9 cellular contexts compared by ENCODE assay signal in genomic region chr22:37659897-37660708, GRCh38. TPM values are rescaled to one million over a fixed set of nuclear protein-coding genes. Genes with fewer than 3 reads are reported as not detected.
DNase-seq lines count a peak whose midpoint lies in the region; ATAC-seq and TF ChIP-seq lines count a peak whose summit lies in the region.
"Had no signal": no experiment of that assay in that cellular context is flagged by ENCODE, and none has a peak within 500 bp of the region (broad histone marks: within the 10 kb centered on the region; RNA-seq: fewer than 3 reads in every experiment).

No MANE protein-coding gene starts in this region.

- H3K9me3 ChIP-seq in CD4-positive, CD25-positive, alpha-beta regulatory T cell (ENCODE audit: control insufficient read depth in 2 of 2, low read length in 2 of 2): no peaks in the 10 kb centered on the region
- H3K9me3 ChIP-seq in Loucy (ENCODE audit: insufficient read depth, low read depth, low read length): no peaks in the 10 kb centered on the region

- peak overlapping the region; percentile 51 to 90 (median 86) for H3K27ac Mint-ChIP-seq in CD4-positive, CD25-positive, alpha-beta regulatory T cell
- H3K27ac Mint-ChIP-seq in chondrocyte (ENCODE audit: unreplicated experiment): peak overlapping the region; percentile 61
- peak overlapping the region; percentile 49 to 77 for H3K27ac Mint-ChIP-seq in natural killer cell treated with Interleukin-12 subunit alpha and Interleukin-12 subunit beta and Interleukin-15 and Interleukin-18, amount 100 ng/mL, for 72 hours

- H3K36me3 ChIP-seq in CD4-positive, CD25-positive, alpha-beta regulatory T cell (ENCODE audit: control insufficient read depth, insufficient read depth, low read length): no peaks in the 10 kb centered on the region
- H3K36me3 ChIP-seq in Loucy (ENCODE audit: insufficient read depth, low read length): peaks cover 3% of the 10 kb centered on the region; the same call in 1 of the 2 replicates

- no peaks in the 10 kb centered on the region for H3K9me3 Mint-ChIP-seq in CD4-positive, CD25-positive, alpha-beta regulatory T cell
- H3K9me3 Mint-ChIP-seq in chondrocyte (ENCODE audit: low read depth): no peaks in the 10 kb centered on the region
- H3K9me3 Mint-ChIP-seq in natural killer cell treated with Interleukin-12 subunit alpha and Interleukin-12 subunit beta and Interleukin-15 and Interleukin-18, amount 100 ng/mL, for 72 hours: no peaks in the 10 kb centered on the region

- peak overlapping the region; percentile 78 for H3K9ac ChIP-seq in Loucy (ENCODE audit: low read depth, low read length, poor library complexity, severe bottlenecking)

- H3K9me2 ChIP-seq in Loucy (replicated peaks; ENCODE audit: low read depth, low read length): no peaks in the 10 kb centered on the region

- peaks cover 29% of the 10 kb centered on the region for H3K4me1 ChIP-seq in CD4-positive, CD25-positive, alpha-beta regulatory T cell (ENCODE audit: control insufficient read depth, insufficient read depth, low read length, poor library complexity, severe bottlenecking)
- H3K4me1 ChIP-seq in Loucy (ENCODE audit: insufficient read depth, low read length, poor library complexity, severe bottlenecking): peaks cover 41% of the 10 kb centered on the region

- H4K20me1 ChIP-seq in Loucy (ENCODE audit: insufficient read depth, low read length, poor library complexity, severe bottlenecking): peaks cover 54% of the 10 kb centered on the region

- H3K4me3 Mint-ChIP-seq in CD4-positive, CD25-positive, alpha-beta regulatory T cell: peak overlapping the region; percentile 84 to 94 (median 86)
- H3K4me3 Mint-ChIP-seq in chondrocyte (ENCODE audit: unreplicated experiment): peak overlapping the region; percentile 72
- H3K4me3 Mint-ChIP-seq in natural killer cell treated with Interleukin-12 subunit alpha and Interleukin-12 subunit beta and Interleukin-15 and Interleukin-18, amount 100 ng/mL, for 72 hours: peak overlapping the region; percentile 91

- H3K79me2 ChIP-seq in Loucy (ENCODE audit: insufficient read depth, low read length): peaks cover 65% of the 10 kb centered on the region

- H3K27me3 ChIP-seq in CD4-positive, CD25-positive, alpha-beta regulatory T cell (ENCODE audit: control insufficient read depth, insufficient read depth, low read length): no peaks in the 10 kb centered on the region
- no peaks in the 10 kb centered on the region for H3K27me3 ChIP-seq in Loucy (ENCODE audit: insufficient read depth, low read length, poor library complexity, severe bottlenecking)

- no peak overlapping the region for H3K27ac ChIP-seq in CD4-positive, CD25-positive, alpha-beta regulatory T cell (ENCODE audit: insufficient read depth, low read length, poor library complexity, severe bottlenecking)

- H2AFZ ChIP-seq in Loucy (ENCODE audit: low read length): no peak overlapping the region

- DNase-seq in CD4-positive, CD25-positive, alpha-beta regulatory T cell: no peak
- DNase-seq in chondrocyte (ENCODE audit: low spot score): no peak
- no peak for DNase-seq in natural killer cell treated with Interleukin-12 subunit alpha and Interleukin-12 subunit beta and Interleukin-15 and Interleukin-18, amount 100 ng/mL, for 72 hours (ENCODE audit: low spot score)
- no peak for DNase-seq in GM19238 (ENCODE audit: insufficient read length, low spot score)
- DNase-seq in middle frontal gyrus (ENCODE audit: extremely low spot score, low spot score): no peak
- DNase-seq: foreskin melanocyte had no signal

- H3K4me1 Mint-ChIP-seq in CD4-positive, CD25-positive, alpha-beta regulatory T cell: peaks cover 0 to 53% (median 29%) of the 10 kb centered on the region in 4 donors
- H3K4me1 Mint-ChIP-seq in chondrocyte (ENCODE audit: low read depth): peaks cover 40% of the 10 kb centered on the region
- H3K4me1 Mint-ChIP-seq in natural killer cell treated with Interleukin-12 subunit alpha and Interleukin-12 subunit beta and Interleukin-15 and Interleukin-18, amount 100 ng/mL, for 72 hours (ENCODE audit: low read depth in 2 of 2): peaks cover 40% of the 10 kb centered on the region in 2 donors

- TF ChIP-seq CTCF in Loucy (conservative IDR thresholded peaks at IDR 0.05; ENCODE audit: low read length) (no peak), chondrocyte (IDR thresholded peaks at IDR 0.05) (no peak)

- no peaks in the 10 kb centered on the region for H3K27me3 Mint-ChIP-seq in CD4-positive, CD25-positive, alpha-beta regulatory T cell
- no peaks in the 10 kb centered on the region for H3K27me3 Mint-ChIP-seq in chondrocyte (ENCODE audit: low read depth)
- no peaks in the 10 kb centered on the region for H3K27me3 Mint-ChIP-seq in natural killer cell treated with Interleukin-12 subunit alpha and Interleukin-12 subunit beta and Interleukin-15 and Interleukin-18, amount 100 ng/mL, for 72 hours

- H3K4me3 ChIP-seq in CD4-positive, CD25-positive, alpha-beta regulatory T cell (ENCODE audit: low read depth, low read length): peak overlapping the region; percentile 76
- peak overlapping the region; percentile 73 for H3K4me3 ChIP-seq in Loucy (ENCODE audit: low read length, poor library complexity, severe bottlenecking)

- no peaks in the 10 kb centered on the region for H3F3A ChIP-seq in Loucy (ENCODE audit: low read depth)

- no peak for ATAC-seq in CD4-positive, CD25-positive, alpha-beta regulatory T cell (ENCODE audit: low read depth in 2 of 2)
- no peak for ATAC-seq in natural killer cell treated with Interleukin-12 subunit alpha and Interleukin-12 subunit beta and Interleukin-15 and Interleukin-18, amount 100 ng/mL, for 72 hours
- ATAC-seq in GM21423 (IDR thresholded peaks at IDR 0.05; ENCODE audit: unreplicated experiment): no peak
- no peak for ATAC-seq in HG02678 (IDR thresholded peaks at IDR 0.05; ENCODE audit: unreplicated experiment)

- H3K36me3 Mint-ChIP-seq in CD4-positive, CD25-positive, alpha-beta regulatory T cell: peaks cover 3% of the 10 kb centered on the region
- H3K36me3 Mint-ChIP-seq in chondrocyte (ENCODE audit: low read depth): no peaks in the 10 kb centered on the region
- H3K36me3 Mint-ChIP-seq in natural killer cell treated with Interleukin-12 subunit alpha and Interleukin-12 subunit beta and Interleukin-15 and Interleukin-18, amount 100 ng/mL, for 72 hours: no peaks in the 10 kb centered on the region

- H3K4me2 ChIP-seq in Loucy (ENCODE audit: low read depth, low read length, poor library complexity, severe bottlenecking): peak overlapping the region; percentile 93

RNA-seq across cellular contexts. Expression of gene PDXP, which starts 1.6 kb away (rescaled TPM):
- total RNA-seq in CD4-positive, CD25-positive, alpha-beta regulatory T cell: 2.0 TPM
- 1 to 10 TPM; 1.1 to 5.8 (median 3.4) TPM for polyA plus RNA-seq in CD4-positive, CD25-positive, alpha-beta regulatory T cell
- 14.8 to 17.2 TPM (median 15.2 TPM) in 3 replicates for total RNA-seq in chondrocyte
- 10 to 100 TPM; 43.9 to 58.4 TPM for total RNA-seq in natural killer cell treated with Interleukin-12 subunit alpha and Interleukin-12 subunit beta and Interleukin-15 and Interleukin-18, amount 100 ng/mL, for 72 hours

RNA-seq across cellular contexts. Expression of gene LGALS1, which starts 15.3 kb away (rescaled TPM):
- 209 TPM for total RNA-seq in CD4-positive, CD25-positive, alpha-beta regulatory T cell
- polyA plus RNA-seq in CD4-positive, CD25-positive, alpha-beta regulatory T cell: 100 to 1,000 TPM; 321 to 829 (median 545) TPM
- total RNA-seq in chondrocyte: 1,066 to 2,807 TPM (median 2,760 TPM) in 3 replicates
- total RNA-seq in natural killer cell treated with Interleukin-12 subunit alpha and Interleukin-12 subunit beta and Interleukin-15 and Interleukin-18, amount 100 ng/mL, for 72 hours: 100 to 1,000 TPM; 290 to 675 TPM

RNA-seq across cellular contexts. Expression of gene SH3BP1, which starts 20.6 kb away (rescaled TPM):
- total RNA-seq in CD4-positive, CD25-positive, alpha-beta regulatory T cell: 126 TPM
- 10 to 100 TPM; 10.1 to 17.8 (median 16.2) TPM for polyA plus RNA-seq in CD4-positive, CD25-positive, alpha-beta regulatory T cell
- total RNA-seq in chondrocyte: 1.6 to 2.7 TPM (median 2.4 TPM) in 3 replicates
- total RNA-seq in natural killer cell treated with Interleukin-12 subunit alpha and Interleukin-12 subunit beta and Interleukin-15 and Interleukin-18, amount 100 ng/mL, for 72 hours: 100 to 1,000 TPM; 160 to 229 TPM

RNA-seq across cellular contexts. Expression of gene NOL12, which starts 26.0 kb away (rescaled TPM):
- 38.2 TPM for total RNA-seq in CD4-positive, CD25-positive, alpha-beta regulatory T cell
- 10 to 100 TPM; 33.7 to 46.9 (median 41.2) TPM for polyA plus RNA-seq in CD4-positive, CD25-positive, alpha-beta regulatory T cell
- total RNA-seq in chondrocyte: 12.1 to 18.7 TPM (median 12.8 TPM) in 3 replicates
- total RNA-seq in natural killer cell treated with Interleukin-12 subunit alpha and Interleukin-12 subunit beta and Interleukin-15 and Interleukin-18, amount 100 ng/mL, for 72 hours: 10 to 100 TPM; 37.4 to 48.3 TPM

RNA-seq across cellular contexts. Expression of gene TRIOBP, which starts 36.7 kb away (rescaled TPM):
- 24.8 TPM for total RNA-seq in CD4-positive, CD25-positive, alpha-beta regulatory T cell
- polyA plus RNA-seq in CD4-positive, CD25-positive, alpha-beta regulatory T cell: 10 to 100 TPM; 10.9 to 19.2 (median 13.1) TPM
- 47.9 to 49.8 TPM (median 49.5 TPM) in 3 replicates for total RNA-seq in chondrocyte
- total RNA-seq in natural killer cell treated with Interleukin-12 subunit alpha and Interleukin-12 subunit beta and Interleukin-15 and Interleukin-18, amount 100 ng/mL, for 72 hours: 10 to 100 TPM; 29.9 to 35.1 TPM

Comparison
In these comparisons a context has a peak if more than half of its experiments do, and no peak if none do; other contexts are left out.
1. RNA of gene SH3BP1, which starts 20.6 kb away (total RNA-seq): 160 to 229 TPM in natural killer cell treated with Interleukin-12 subunit alpha and Interleukin-12 subunit beta and Interleukin-15 and Interleukin-18, amount 100 ng/mL, for 72 hours and 126 TPM in CD4-positive, CD25-positive, alpha-beta regulatory T cell (single experiment); 1.6 to 2.7 TPM in chondrocyte; every median in the first group is over 10 times any median in the second.
2. Peak in every context shown above with its lines, with median percentiles within 50 percentile points of each other: H3K27ac Mint-ChIP-seq and H3K4me3 Mint-ChIP-seq.